18 cellular contexts compared by ENCODE assay signal in genomic region chr11:28606930-28607329, GRCh38.
DNase-seq lines count a peak whose midpoint lies in the region; TF ChIP-seq lines count a peak whose summit lies in the region.
"Had no signal": no experiment of that assay in that cellular context is flagged by ENCODE, and none has a peak within 500 bp of the region (broad histone marks: within the 10 kb centered on the region; RNA-seq: fewer than 3 reads in every experiment).

No MANE protein-coding gene starts in this region.

- H3K56ac ChIP-seq in mesendoderm (ENCODE audit: low read length) = peak overlapping the region; percentile 40

- H3K27ac ChIP-seq in mesendoderm (ENCODE audit: low read depth, low read length) (peak overlapping the region; percentile 4), coronary artery (no peak overlapping the region)
- H3K27ac ChIP-seq: left lung had no signal

- H2BK15ac ChIP-seq in mesendoderm (replicated peaks; ENCODE audit: low read depth) = no peak overlapping the region

- no peak overlapping the region for H3K4me2 ChIP-seq in mesendoderm (ENCODE audit: low read length)

- no peaks in the 10 kb centered on the region for H3K4me1 ChIP-seq in mesendoderm (ENCODE audit: control insufficient read depth, low read depth, low read length)
- H3K4me1 ChIP-seq: HAP-1, left lung had no signal

- no peaks in the 10 kb centered on the region for H3K79me2 ChIP-seq in mesendoderm (ENCODE audit: control insufficient read depth, insufficient read depth, low read length)

- H2BK120ac ChIP-seq in mesendoderm (ENCODE audit: low read depth, low read length) = no peak overlapping the region

- H3K23ac ChIP-seq in mesendoderm (ENCODE audit: low read length) = no peak overlapping the region

- no peak overlapping the region for H3K9ac ChIP-seq in mesendoderm (ENCODE audit: low read length)

- no peak overlapping the region for H3K4ac ChIP-seq in mesendoderm (ENCODE audit: low read depth, low read length)

- no peak for TF ChIP-seq CTCF in coronary artery (IDR thresholded peaks at IDR 0.05)

- H3K4me3 ChIP-seq in mesendoderm (ENCODE audit: low read length) (no peak overlapping the region), coronary artery (no peak overlapping the region)
- H3K4me3 ChIP-seq: HAP-1, left lung had no signal

- no peaks in the 10 kb centered on the region for H3K79me1 ChIP-seq in mesendoderm (ENCODE audit: low read length)

- no peak overlapping the region for H4K5ac ChIP-seq in mesendoderm (ENCODE audit: low read length)

- no peak overlapping the region for H2AK5ac ChIP-seq in mesendoderm (ENCODE audit: low read length)

- H2BK5ac ChIP-seq in mesendoderm (ENCODE audit: low read length) = no peak overlapping the region

- WGBS in mesendoderm (ENCODE audit: extremely low coverage, insufficient coverage, low lambda C conversion rate) = no CpG with 5 or more reads among the region's 12 CpGs

- H3K36me3 ChIP-seq in mesendoderm (ENCODE audit: control insufficient read depth, insufficient read depth, low read length) = no peaks in the 10 kb centered on the region
- H3K36me3 ChIP-seq: HAP-1, left lung had no signal

- H4K8ac ChIP-seq in mesendoderm (ENCODE audit: low read depth, low read length) = no peak overlapping the region

- no peaks in the 10 kb centered on the region for H3K27me3 ChIP-seq in mesendoderm (ENCODE audit: insufficient read depth, low read length, poor library complexity)
- H3K27me3 ChIP-seq: left lung had no signal

- no peak overlapping the region for H3K18ac ChIP-seq in mesendoderm (ENCODE audit: low read length)

- DNase-seq in ELF-1 (ENCODE audit: low read depth, low spot score) (peak; percentile 14), NCI-H226 (peak; percentile 83), dermis blood vessel endothelial cell (peak; percentile 62), mesendoderm (peak; percentile 70), NCI-H446 treated with DMSO at 0.1 percent for 48 hours (lab: John Stamatoyannopoulos, UW) (no peak), coronary artery (ENCODE audit: low spot score) (no peak), AML-193 (lab: John Stamatoyannopoulos, UW) (no peak), NCI-H2081 treated with DMSO at 0.1 percent for 48 hours (lab: John Stamatoyannopoulos, UW) (no peak)
- DNase-seq: activated CD4-positive, alpha-beta T cell treated with anti-CD3 and anti-CD28 coated beads, Interleukin-2, amount 10 ng/mL, durations not matched to agents 24 days and 14 days; activated T-cell treated with anti-CD3 and anti-CD28 coated beads, Interleukin-2, amount 50 U/mL, for 72 hours; DND-41; effector memory CD4-positive, alpha-beta T cell; natural killer cell; NCI-H2171; stimulated activated naive B cell treated with anti-CD40 and anti-IgM and Interleukin-4, amounts not matched to agents 10 μg/mL and 1 μg/mL and 100 μg/mL, for 72 hours; T-helper 17 cell had no signal

Comparison
In these comparisons a context has a peak if more than half of its experiments do, and no peak if none do; other contexts are left out.
1. DNase-seq: peak in ELF-1 (single experiment), NCI-H226 (single experiment), dermis blood vessel endothelial cell (single experiment) and mesendoderm (single experiment); none in NCI-H446 treated with DMSO at 0.1 percent for 48 hours (single experiment), coronary artery (single experiment), AML-193 (0 of 2) and NCI-H2081 treated with DMSO at 0.1 percent for 48 hours (single experiment).